Comparison of ENCODE assay signal across 21 cellular contexts in the genomic region with DNA sequence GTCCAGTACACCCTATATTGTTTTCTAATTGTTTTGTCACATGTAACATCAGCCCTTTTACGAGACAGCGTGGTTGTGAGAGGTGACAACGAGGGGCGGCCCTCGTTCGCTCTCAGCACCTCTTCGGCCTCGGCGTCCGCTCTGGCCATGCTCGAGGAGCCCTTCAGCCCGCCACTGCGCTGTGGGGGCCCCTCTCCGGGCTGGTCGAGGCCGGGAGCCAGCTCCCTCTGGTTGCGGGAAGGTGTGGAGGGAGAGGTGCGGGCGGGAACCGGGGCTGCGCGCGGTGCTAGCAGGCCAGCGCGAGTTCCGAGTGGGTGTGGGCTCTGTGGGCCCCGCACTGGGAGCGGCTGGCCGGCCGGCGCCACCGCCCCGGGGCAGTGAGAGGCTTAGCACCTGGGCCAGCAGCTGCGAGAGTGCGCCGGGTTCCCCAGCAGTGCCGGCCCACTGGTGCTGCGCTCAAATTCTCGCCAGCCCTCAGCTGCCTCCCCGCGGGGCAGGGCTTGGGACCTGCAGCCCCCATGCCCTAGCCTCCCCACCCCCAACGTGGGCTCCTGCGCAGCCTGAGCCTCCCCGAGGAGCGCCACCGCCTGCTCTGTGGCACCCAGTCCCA.
"Had no signal": no experiment of that assay in that cellular context is flagged by ENCODE, and none has a peak within 500 bp of the region (broad histone marks: within the 10 kb centered on the region; RNA-seq: fewer than 3 reads in every experiment).

No MANE protein-coding gene starts in this region.

- DNase-seq: Kasumi-1, MM.1S, NCI-H1092 treated with DMSO at 0.1 percent for 48 hours, NCI-H1436 treated with DMSO at 0.1 percent for 48 hours, NCI-H1694, NCI-H187 treated with DMSO at 0.1 percent for 48 hours, NCI-H2029 treated with DMSO at 0.1 percent for 48 hours, NCI-H2227 treated with DMSO at 0.1 percent for 48 hours, NCI-H446, NCI-H510A, NCI-H524 treated with DMSO at 0.1 percent for 48 hours, NCI-H69, NCI-H774, PC-3, SHP77, SK-N-SH had no signal

- H3K9me3 ChIP-seq: SK-N-SH had no signal

- H3K4me3 Mint-ChIP-seq: IgD-negative memory B cell had no signal

- H3K27ac Mint-ChIP-seq: IgD-negative memory B cell had no signal

- H3K27ac ChIP-seq: HL-60, KMS-11, RWPE1 had no signal

- H3K36me3 Mint-ChIP-seq: IgD-negative memory B cell had no signal

- H3K4me2 ChIP-seq: KMS-11, SK-N-SH had no signal

- H3K4me3 ChIP-seq: K562 had no signal

- H3K9ac ChIP-seq: KMS-11, SK-N-SH had no signal
